Comparison of ENCODE assay signal across 26 cellular contexts in genomic region chr5:39726467-39726866, GRCh38.
DNase-seq lines count a peak whose midpoint lies in the region; ATAC-seq, FAIRE-seq and TF ChIP-seq lines count a peak whose summit lies in the region.
"Had no signal": no experiment of that assay in that cellular context is flagged by ENCODE, and none has a peak within 500 bp of the region (broad histone marks: within the 10 kb centered on the region; RNA-seq: fewer than 3 reads in every experiment).

No MANE protein-coding gene starts in this region.

- dilution Hi-C loops in IMR-90 (cut with HindIII; ENCODE audit: low sequenced_read_pairs, unreplicated experiment): no loop called here

- H2BK120ac ChIP-seq in IMR-90 (ENCODE audit: low read depth, low read length): no peak overlapping the region

- no peak overlapping the region for H2AK9ac ChIP-seq in IMR-90 (replicated peaks; ENCODE audit: low read depth, low read length, poor library complexity)

- H3K27ac ChIP-seq in HepG2 (ENCODE audit: extremely low read length, insufficient read depth, low read length): no peak overlapping the region
- no peak overlapping the region for H3K27ac ChIP-seq in right lobe of liver
- H3K27ac ChIP-seq in IMR-90 (ENCODE audit: insufficient read depth, low read length): no peak overlapping the region
- no peak overlapping the region for H3K27ac ChIP-seq in WERI-Rb-1
- H3K27ac ChIP-seq: 22Rv1, BLaER1 had no signal

- H3K4me1 ChIP-seq in HepG2 (ENCODE audit: insufficient read depth, low read length) (no peaks in the 10 kb centered on the region), right lobe of liver (no peaks in the 10 kb centered on the region), IMR-90 (ENCODE audit: control insufficient read depth, insufficient read depth, low read length) (no peaks in the 10 kb centered on the region), HAP-1 (no peaks in the 10 kb centered on the region)
- H3K4me1 ChIP-seq: BE2C, BLaER1 had no signal

- TF ChIP-seq POLR2A in HepG2 (IDR thresholded peaks at IDR 0.05; ENCODE audit: insufficient read depth in 1 of 2, low read depth in 2 of 2, low read length in 2 of 2) (no peak), right lobe of liver (IDR thresholded peaks at IDR 0.05) (no peak), IMR-90 (IDR thresholded peaks at IDR 0.05; ENCODE audit: low read depth, low read length) (no peak)

- H4K91ac ChIP-seq in IMR-90 (ENCODE audit: insufficient read depth, low read depth, low read length): no peak overlapping the region

- in situ Hi-C loops in HepG2 (cut with HindIII; ENCODE audit: extremely low pct_ligation_motif_present, low pct_unique_long_range_greater_than_20kb): no loop called here
- in situ Hi-C loops in IMR-90 (cut with MboI; ENCODE audit: low sequenced_read_pairs): no loop called here
- in situ Hi-C loops in HAP-1 (cut with MboI; ENCODE audit: low sequenced_read_pairs): no loop called here

- H4K20me1 ChIP-seq in HepG2 (ENCODE audit: insufficient read depth, low read length): no peaks in the 10 kb centered on the region
- no peaks in the 10 kb centered on the region for H4K20me1 ChIP-seq in IMR-90 (ENCODE audit: insufficient read depth, low read length)
- H4K20me1 ChIP-seq: BLaER1 had no signal

- H3K79me2 ChIP-seq in HepG2 (ENCODE audit: insufficient read depth, low read length): no peaks in the 10 kb centered on the region

- no peak overlapping the region for H3K4me3 ChIP-seq in HepG2 (replicated peaks in 1 of 3; ENCODE audit: insufficient read depth in 1 of 3, low read depth in 2 of 3, low read length in 3 of 3)
- no peak overlapping the region for H3K4me3 ChIP-seq in right lobe of liver
- no peak overlapping the region for H3K4me3 ChIP-seq in IMR-90 (ENCODE audit: insufficient read depth, low read depth, low read length)
- no peak overlapping the region for H3K4me3 ChIP-seq in HAP-1
- H3K4me3 ChIP-seq in WERI-Rb-1 (ENCODE audit: low read depth, low read length): no peak overlapping the region
- H3K4me3 ChIP-seq: BLaER1, GM12878 had no signal

- no peak overlapping the region for H4K5ac ChIP-seq in IMR-90 (ENCODE audit: low read depth, low read length)

- H3K18ac ChIP-seq in IMR-90 (ENCODE audit: low read depth, low read length): no peak overlapping the region

- H2BK15ac ChIP-seq in IMR-90 (ENCODE audit: low read depth, low read length): no peak overlapping the region

- no TSS peak for BruUV-seq in HepG2 (replicated peaks; lab: Mats Ljungman, UMichigan)
- BruUV-seq in IMR-90 (replicated peaks; lab: Mats Ljungman, UMichigan): no TSS peak

- CTCF ChIA-PET in HepG2 (lab: Yijun Ruan, JAX; ENCODE audit: low intra/inter-chr PET ratio, low total read pairs): no interaction called here
- CTCF ChIA-PET in IMR-90 (lab: Yijun Ruan, JAX): no interaction called here

- no peak overlapping the region for H4K8ac ChIP-seq in IMR-90 (ENCODE audit: low read depth in 2 of 2, low read length in 2 of 2)

- no peak for TF ChIP-seq CTCF in HepG2 (CRISPR knock-in tag; IDR thresholded peaks at IDR 0.05)
- no peak for TF ChIP-seq CTCF in right lobe of liver (IDR thresholded peaks at IDR 0.05)
- TF ChIP-seq CTCF in IMR-90 (conservative IDR thresholded peaks at IDR 0.05; ENCODE audit: low read depth, low read length): no peak
- TF ChIP-seq CTCF in WERI-Rb-1 (IDR thresholded peaks at IDR 0.05; ENCODE audit: low read depth, low read length): no peak

- H3K9me1 ChIP-seq in IMR-90 (ENCODE audit: insufficient read depth, low read length): no peaks in the 10 kb centered on the region

- H3K27me3 ChIP-seq in HepG2 (ENCODE audit: control insufficient read depth in 1 of 2, insufficient read depth in 2 of 2, low read length in 2 of 2) (no peaks in the 10 kb centered on the region), right lobe of liver (no peaks in the 10 kb centered on the region), IMR-90 (ENCODE audit: control insufficient read depth, insufficient read depth, low read length) (no peaks in the 10 kb centered on the region), HAP-1 (ENCODE audit: low read depth) (no peaks in the 10 kb centered on the region), WERI-Rb-1 (ENCODE audit: insufficient read depth, low read depth, severe bottlenecking) (no peaks in the 10 kb centered on the region)
- H3K27me3 ChIP-seq: BE2C, BLaER1 had no signal

- no peak overlapping the region for H3K23ac ChIP-seq in IMR-90 (ENCODE audit: low read depth, low read length)

- H2AFZ ChIP-seq in HepG2 (ENCODE audit: low read length) (no peak overlapping the region), IMR-90 (replicated peaks; ENCODE audit: low read length, poor library complexity) (no peak overlapping the region)

- H3K4ac ChIP-seq in IMR-90 (ENCODE audit: low read depth, low read length): no peak overlapping the region

- TF ChIP-seq RAD21 in HepG2 (CRISPR knock-in tag; IDR thresholded peaks at IDR 0.05) (no peak), IMR-90 (IDR thresholded peaks at IDR 0.05; ENCODE audit: low read length) (no peak)

- H2BK5ac ChIP-seq in IMR-90 (ENCODE audit: low read depth, low read length, poor library complexity, severe bottlenecking): no peak overlapping the region

- H3K9me3 ChIP-seq in HepG2 (ENCODE audit: low read length): no peaks in the 10 kb centered on the region
- no peaks in the 10 kb centered on the region for H3K9me3 ChIP-seq in right lobe of liver
- H3K9me3 ChIP-seq in IMR-90 (ENCODE audit: control insufficient read depth, insufficient read depth, low read length): no peaks in the 10 kb centered on the region
- no peaks in the 10 kb centered on the region for H3K9me3 ChIP-seq in HAP-1
- no peaks in the 10 kb centered on the region for H3K9me3 ChIP-seq in WERI-Rb-1 (ENCODE audit: severe bottlenecking)
- H3K9me3 ChIP-seq: BE2C had no signal

- intact Hi-C loops in HepG2 (cut with micrococcal nuclease; ENCODE audit: unreplicated experiment): no loop called here
- intact Hi-C loops in right lobe of liver (cut with DNase I): no loop called here
- intact Hi-C loops in IMR-90 (cut with micrococcal nuclease): no loop called here

- TF ChIP-seq EP300 in HepG2 (IDR thresholded peaks at IDR 0.05; ENCODE audit: low read depth in 2 of 2, low read length in 2 of 2) (no peak), HepG2 (CRISPR knock-in tag; IDR thresholded peaks at IDR 0.05; ENCODE audit: borderline replicate concordance) (no peak)

- 94% methylated on average over 1 of the region's 1 CpG for WGBS in HepG2 (ENCODE audit: low lambda C conversion rate)
- 89% methylated on average over 1 of the region's 1 CpG for WGBS in right lobe of liver (ENCODE audit: insufficient coverage, low coverage, low lambda C conversion rate, missing lambda C conversion rate)
- no CpG with 5 or more reads among the region's 1 CpG for WGBS in IMR-90 (ENCODE audit: extremely low coverage in 2 of 2, insufficient read length in 1 of 2), 2 experiments

- H3K4me2 ChIP-seq in HepG2 (ENCODE audit: low read depth, low read length) (no peak overlapping the region), IMR-90 (ENCODE audit: low read depth, low read length) (no peak overlapping the region)
- H3K4me2 ChIP-seq: BLaER1 had no signal

- no peak overlapping the region for H3K14ac ChIP-seq in IMR-90 (replicated peaks; ENCODE audit: low read depth, low read length)

- POLR2A ChIA-PET in HepG2 (lab: Yijun Ruan, JAX): no interaction called here
- POLR2A ChIA-PET in IMR-90 (lab: Charles Lee; ENCODE audit: unreplicated experiment): no interaction called here

- DNase-seq in HepG2 (ENCODE audit: low spot score): no peak
- DNase-seq in right lobe of liver: no peak
- no peak for DNase-seq in IMR-90
- no peak for DNase-seq in germinal center (ENCODE audit: low spot score)
- no peak for DNase-seq in HAP-1 (ENCODE audit: low spot score in 2 of 2)
- no peak for DNase-seq in WERI-Rb-1
- DNase-seq: ACHN; BE2C; C1 segment of cervical spinal cord; CD4-positive, alpha-beta memory T cell; CD4-positive, CD25-positive, alpha-beta regulatory T cell; CD8-positive, alpha-beta memory T cell; COR-L47; DMS 273 treated with DMSO at 0.1 percent for 48 hours; DMS153; DMS53; DMS79; DND-41; EL; GDM1 had no signal

- FAIRE-seq in HepG2 (lab: Jason Lieb, UNC) (no peak), islet of Langerhans (lab: Jason Lieb, UNC) (peak; percentile 74)
- FAIRE-seq: GM12878, GM12892, GM18507 had no signal

- H3K56ac ChIP-seq in IMR-90 (ENCODE audit: extremely low read depth, insufficient read depth, low read length): no peak overlapping the region

- no peak overlapping the region for H2BK20ac ChIP-seq in IMR-90 (ENCODE audit: low read depth, low read length)

- no peaks in the 10 kb centered on the region for H3K36me3 ChIP-seq in HepG2 (replicated peaks in 1 of 2; ENCODE audit: control insufficient read depth in 1 of 2, insufficient read depth in 2 of 2, low read length in 2 of 2)
- no peaks in the 10 kb centered on the region for H3K36me3 ChIP-seq in right lobe of liver
- no peaks in the 10 kb centered on the region for H3K36me3 ChIP-seq in IMR-90 (ENCODE audit: control insufficient read depth, insufficient read depth, low read length)
- no peaks in the 10 kb centered on the region for H3K36me3 ChIP-seq in HAP-1 (replicated peaks)
- H3K36me3 ChIP-seq in WERI-Rb-1: no peaks in the 10 kb centered on the region
- H3K36me3 ChIP-seq: BE2C, BLaER1 had no signal

- H2AK5ac ChIP-seq in IMR-90 (ENCODE audit: low read depth, low read length): no peak overlapping the region

- ATAC-seq in HepG2: no peak
- no peak for ATAC-seq in right lobe of liver
- ATAC-seq in IMR-90 (ENCODE audit: low read depth): no peak
- ATAC-seq: GM12878 had no signal

- H3K79me1 ChIP-seq in IMR-90 (ENCODE audit: low read depth in 1 of 2, low read length in 2 of 2): no peaks in the 10 kb centered on the region

- no peak overlapping the region for H3K9ac ChIP-seq in HepG2 (ENCODE audit: insufficient read depth, low read depth, low read length)
- no peak overlapping the region for H3K9ac ChIP-seq in IMR-90 (ENCODE audit: low read depth, low read length)
- H3K9ac ChIP-seq: BLaER1 had no signal

TF ChIP-seq in HepG2, 621 proteins besides CTCF, POLR2A, EP300 and RAD21:
- TF ChIP-seq MAFK (conservative IDR thresholded peaks at IDR 0.05 in 1 of 2, IDR thresholded peaks at IDR 0.05 in 1 of 2; ENCODE audit: low read length in 2 of 2) (peak in 1 of 2 experiments; percentile 64; a peak in 2 of 4 replicates), ZNF543 (CRISPR knock-in tag; IDR thresholded peaks at IDR 0.05) (no peak), ISL2 (CRISPR knock-in tag; IDR thresholded peaks at IDR 0.05) (no peak), MAFF (IDR thresholded peaks at IDR 0.05; ENCODE audit: low read depth, low read length) (peak; percentile 34; the same call in 1 of the 2 replicates)

TF ChIP-seq in IMR-90, 13 proteins besides CTCF, POLR2A, EP300 and RAD21 (continues in another document):
- no peak for TF ChIP-seq MXI1 (IDR thresholded peaks at IDR 0.05; ENCODE audit: borderline replicate concordance, low read depth, low read length)
- TF ChIP-seq CEBPB (IDR thresholded peaks at IDR 0.05; ENCODE audit: low read depth, low read length): no peak
- TF ChIP-seq CHD1 (IDR thresholded peaks at IDR 0.05; ENCODE audit: low read depth, low read length): no peak
- no peak for TF ChIP-seq RCOR1 (IDR thresholded peaks at IDR 0.05; ENCODE audit: insufficient replicate concordance, low read length)
- TF ChIP-seq NFE2L2 (IDR thresholded peaks at IDR 0.05; ENCODE audit: low read depth, low read length): no peak
- TF ChIP-seq MAZ (IDR thresholded peaks at IDR 0.05; ENCODE audit: borderline replicate concordance, low read depth, low read length): no peak
- TF ChIP-seq MAFK (IDR thresholded peaks at IDR 0.05; ENCODE audit: low read depth, low read length): 0 out of 2 replicates have a peak, but pooled peaks have one; percentile 26
